15 cellular contexts compared by ENCODE assay signal in genomic region chr2:11495844-11496271, GRCh38. TPM values are rescaled to one million over a fixed set of nuclear protein-coding genes. Genes with fewer than 3 reads are reported as not detected.
DNase-seq lines count a peak whose midpoint lies in the region; ATAC-seq, FAIRE-seq and TF ChIP-seq lines count a peak whose summit lies in the region.
"Had no signal": no experiment of that assay in that cellular context is flagged by ENCODE, and none has a peak within 500 bp of the region (broad histone marks: within the 10 kb centered on the region; RNA-seq: fewer than 3 reads in every experiment).

No MANE protein-coding gene starts in this region.

- no peak for TF ChIP-seq RAD21 in HepG2 (CRISPR knock-in tag; IDR thresholded peaks at IDR 0.05)

- peaks cover 88% of the 10 kb centered on the region for H3K79me2 ChIP-seq in HepG2 (ENCODE audit: insufficient read depth, low read length)

- BruUV-seq in HepG2 (replicated peaks; lab: Mats Ljungman, UMichigan) = no TSS peak

- H4K20me1 ChIP-seq in HepG2 (ENCODE audit: insufficient read depth, low read length) = no peaks in the 10 kb centered on the region

- ATAC-seq in HepG2 = no peak
- no peak for ATAC-seq in GM18498 (IDR thresholded peaks at IDR 0.05; ENCODE audit: unreplicated experiment)
- ATAC-seq: body of pancreas; CD8-positive, alpha-beta T cell had no signal

- H3K36me3 ChIP-seq in HepG2 (replicated peaks in 1 of 2; ENCODE audit: control insufficient read depth in 1 of 2, insufficient read depth in 2 of 2, low read length in 2 of 2) = peaks cover 4% of the 10 kb centered on the region in 2 experiments; a peak in 4 of 5 replicates
- H3K36me3 ChIP-seq: sigmoid colon had no signal

- no peak for TF ChIP-seq POLR2A in HepG2 (IDR thresholded peaks at IDR 0.05; ENCODE audit: insufficient read depth in 1 of 2, low read depth in 2 of 2, low read length in 2 of 2)

- CTCF ChIA-PET in HepG2 (lab: Yijun Ruan, JAX; ENCODE audit: low intra/inter-chr PET ratio, low total read pairs) = no interaction called here

- TF ChIP-seq CTCF in dorsolateral prefrontal cortex (IDR thresholded peaks at IDR 0.05 in 54 of 56, conservative IDR thresholded peaks at IDR 0.05 in 2 of 56; ENCODE audit: low read depth in 1 of 56, partially characterized antibody in 56 of 56) (no peak), HepG2 (CRISPR knock-in tag; IDR thresholded peaks at IDR 0.05) (no peak)

- 97% methylated on average over 19 of the region's 19 CpGs for WGBS in HepG2 (ENCODE audit: low lambda C conversion rate)

- intact Hi-C loops in dorsolateral prefrontal cortex (cut with DNase I) (loop anchor here in 1 of 2 donors (5.0 kb wide), 1 partner anchor 86 kb away; no protein-coding TSS in a partner anchor), HepG2 (cut with micrococcal nuclease; ENCODE audit: unreplicated experiment) (no loop called here)

- FAIRE-seq in HepG2 (lab: Jason Lieb, UNC) (no peak), urothelium cell line (lab: Jason Lieb, UNC) (no peak)

- no peaks in the 10 kb centered on the region for H3K9me3 ChIP-seq in HepG2 (ENCODE audit: low read length)
- H3K9me3 ChIP-seq: body of pancreas, sigmoid colon had no signal

- H2AFZ ChIP-seq in HepG2 (ENCODE audit: low read length) = no peak overlapping the region

- in situ Hi-C loops in HepG2 (cut with HindIII; ENCODE audit: extremely low pct_ligation_motif_present, low pct_unique_long_range_greater_than_20kb) = loop anchor here (5.0 kb wide), 1 partner anchor 41 kb away; no protein-coding TSS in a partner anchor

- H3K4me1 ChIP-seq in HepG2 (ENCODE audit: insufficient read depth, low read length) = peaks cover 97% of the 10 kb centered on the region
- H3K4me1 ChIP-seq: sigmoid colon had no signal

- H3K27ac ChIP-seq in dorsolateral prefrontal cortex (peak overlapping the region in 56 of 59 donors; percentile 7 to 96 (median 77)), HepG2 (ENCODE audit: extremely low read length, insufficient read depth, low read length) (peak overlapping the region; percentile 24), substantia nigra (ENCODE audit: low read depth, low read length, poor library complexity, severe bottlenecking) (peak overlapping the region; percentile 74)
- H3K27ac ChIP-seq: body of pancreas, sigmoid colon had no signal

- DNase-seq in NCI-H524 treated with DMSO at 0.1 percent for 48 hours (lab: John Stamatoyannopoulos, UW) = peak; percentile 82
- peak in 7 of 10 donors; percentile 43 to 62 (median 52) for DNase-seq in dorsolateral prefrontal cortex
- DNase-seq in HepG2 (ENCODE audit: low spot score) = no peak
- peak in 16 of 49 donors; percentile 9 to 52 (median 32) for DNase-seq in substantia nigra (lab: John Stamatoyannopoulos, UW)
- DNase-seq in urothelium cell line (ENCODE audit: low spot score) = no peak
- no peak for DNase-seq in GDM1 (lab: John Stamatoyannopoulos, UW)
- DNase-seq in COLO829 (ENCODE audit: low spot score) = no peak
- DNase-seq: activated CD4-positive, alpha-beta T cell treated with anti-CD3 and anti-CD28 coated beads, Interleukin-2, amount 10 ng/mL, durations not matched to agents 24 days and 14 days; body of pancreas; CD8-positive, alpha-beta T cell; NCI-H2029 treated with DMSO at 0.1 percent for 48 hours; sigmoid colon; SW 1271 had no signal

- no peaks in the 10 kb centered on the region for H3K27me3 ChIP-seq in dorsolateral prefrontal cortex
- H3K27me3 ChIP-seq in HepG2 (ENCODE audit: control insufficient read depth in 1 of 2, insufficient read depth in 2 of 2, low read length in 2 of 2) = no peaks in the 10 kb centered on the region
- H3K27me3 ChIP-seq: body of pancreas had no signal

- no peak overlapping the region for H3K9ac ChIP-seq in HepG2 (ENCODE audit: insufficient read depth, low read depth, low read length)
- H3K9ac ChIP-seq: KMS-11 had no signal

- H3K4me3 ChIP-seq in dorsolateral prefrontal cortex = peak overlapping the region; percentile 6 to 67 (median 47)
- no peak overlapping the region for H3K4me3 ChIP-seq in HepG2 (replicated peaks in 1 of 3; ENCODE audit: insufficient read depth in 1 of 3, low read depth in 2 of 3, low read length in 3 of 3)
- H3K4me3 ChIP-seq: body of pancreas, sigmoid colon had no signal

- TF ChIP-seq EP300 in HepG2 (IDR thresholded peaks at IDR 0.05; ENCODE audit: low read depth in 2 of 2, low read length in 2 of 2) = no peak
- no peak for TF ChIP-seq EP300 in HepG2 (CRISPR knock-in tag; IDR thresholded peaks at IDR 0.05; ENCODE audit: borderline replicate concordance)

- POLR2A ChIA-PET in HepG2 (lab: Yijun Ruan, JAX) = interaction anchor here (1.2 to 6.5 kb wide), 2 partner anchors 10 kb away, joined by 3 to 102 read pairs; no protein-coding TSS in a partner anchor

- no peak overlapping the region; the same call in 1 of the 2 replicates for H3K4me2 ChIP-seq in HepG2 (ENCODE audit: low read depth, low read length)

TF ChIP-seq in HepG2, 621 proteins besides CTCF, POLR2A, EP300 and RAD21 (continues in another document):
- TF ChIP-seq ATF7-NPFF (CRISPR knock-in tag; IDR thresholded peaks at IDR 0.05; ENCODE audit: low read depth) = no peak
- TF ChIP-seq EEA1 (CRISPR knock-in tag; IDR thresholded peaks at IDR 0.05; ENCODE audit: borderline replicate concordance) = no peak
- TF ChIP-seq KLF16 (CRISPR knock-in tag; IDR thresholded peaks at IDR 0.05) = no peak

RNA-seq across cellular contexts. Expression of gene E2F6, which starts 29.9 kb away (rescaled TPM):
- total RNA-seq in dorsolateral prefrontal cortex = 10 to 100 TPM in 110 of 120 experiments, 1 to 10 TPM in 10; 8.2 to 19.7 (median 12.6) TPM
- 36.0 and 40.1 TPM in 2 replicates for total RNA-seq in HepG2 (2016; rRNA removed; fragmentation: Illumina TruSeq; extraction: Trizol)
- 13.0 and 13.9 TPM in 2 replicates for total RNA-seq in HepG2 (2016; cell fraction: cytosol; rRNA removed; fragmentation: Illumina TruSeq; extraction: Trizol; ENCODE audit: low read depth)
- 36.8 and 38.9 TPM in 2 replicates for total RNA-seq in HepG2 (2016; cell fraction: insoluble cytoplasmic fraction; rRNA removed; fragmentation: Illumina TruSeq; extraction: Trizol)
- total RNA-seq in HepG2 (2016; cell fraction: membrane; rRNA removed; fragmentation: Illumina TruSeq; extraction: Trizol) = 37.8 and 40.8 TPM in 2 replicates
- 35.5 and 39.9 TPM in 2 replicates for total RNA-seq in HepG2 (2016; cell fraction: nucleus; rRNA removed; fragmentation: Illumina TruSeq; extraction: Trizol)
- 22.6 and 27.3 TPM in 2 replicates for polyA plus RNA-seq in HepG2 (2011; rRNA removed)
- polyA plus RNA-seq in HepG2 (2011; cell fraction: cytosol; rRNA removed) = 9.9 and 16.5 TPM in 2 replicates
- polyA plus RNA-seq in HepG2 (2011; cell fraction: nucleus; rRNA removed) = 15.6 and 16.3 TPM in 2 replicates
- polyA plus RNA-seq in HepG2 (2012) = 28.6 and 31.7 TPM in 2 replicates
- 10.7 and 15.9 TPM in 2 replicates for polyA plus RNA-seq in HepG2 (2016; cell fraction: cytosol; fragmentation: Illumina TruSeq; extraction: Trizol; ENCODE audit: low read depth)
- polyA plus RNA-seq in HepG2 (2016; cell fraction: insoluble cytoplasmic fraction; fragmentation: Illumina TruSeq; extraction: Trizol; ENCODE audit: low read depth) = 49.4 and 50.1 TPM in 2 replicates
- 27.3 and 31.7 TPM in 2 replicates for polyA plus RNA-seq in HepG2 (2016; cell fraction: membrane; fragmentation: Illumina TruSeq; extraction: Trizol; ENCODE audit: low read depth)
- polyA plus RNA-seq in HepG2 (2016; cell fraction: nucleus; fragmentation: Illumina TruSeq; extraction: Trizol; ENCODE audit: insufficient read depth, low read depth) = 72.4 and 76.7 TPM in 2 replicates
- polyA minus RNA-seq in HepG2 (2011; rRNA and poly(A)+ RNA removed; ENCODE audit: low replicate concordance) = 8.6 and 12.9 TPM in 2 replicates
- 10.9 and 11.8 TPM in 2 replicates for polyA minus RNA-seq in HepG2 (2011; cell fraction: cytosol; rRNA and poly(A)+ RNA removed)
- 32.4 and 33.1 TPM in 2 replicates for polyA minus RNA-seq in HepG2 (2011; cell fraction: nucleus; rRNA and poly(A)+ RNA removed)

RNA-seq across cellular contexts. Expression of gene GREB1, which starts 38.0 kb away (rescaled TPM):
- total RNA-seq in dorsolateral prefrontal cortex (10 to 100 TPM; 21.2 to 61.8 (median 37.2) TPM), HepG2 (2016; rRNA removed; fragmentation: Illumina TruSeq; extraction: Trizol) (61.2 and 64.2 TPM in 2 replicates)
- 22.9 and 28.7 TPM in 2 replicates for total RNA-seq in HepG2 (2016; cell fraction: cytosol; rRNA removed; fragmentation: Illumina TruSeq; extraction: Trizol; ENCODE audit: low read depth)
- 62.9 and 63.8 TPM in 2 replicates for total RNA-seq in HepG2 (2016; cell fraction: insoluble cytoplasmic fraction; rRNA removed; fragmentation: Illumina TruSeq; extraction: Trizol)
- 43.0 and 57.1 TPM in 2 replicates for total RNA-seq in HepG2 (2016; cell fraction: membrane; rRNA removed; fragmentation: Illumina TruSeq; extraction: Trizol)
- total RNA-seq in HepG2 (2016; cell fraction: nucleus; rRNA removed; fragmentation: Illumina TruSeq; extraction: Trizol) = 118 and 132 TPM in 2 replicates
- 26.8 and 31.3 TPM in 2 replicates for polyA plus RNA-seq in HepG2 (2011; rRNA removed)
- polyA plus RNA-seq in HepG2 (2011; cell fraction: cytosol; rRNA removed) = 20.4 and 21.0 TPM in 2 replicates
- 110 and 130 TPM in 2 replicates for polyA plus RNA-seq in HepG2 (2011; cell fraction: nucleus; rRNA removed)
- 47.0 and 84.0 TPM in 2 replicates for polyA plus RNA-seq in HepG2 (2012)
- 10.7 and 14.3 TPM in 2 replicates for polyA plus RNA-seq in HepG2 (2016; cell fraction: cytosol; fragmentation: Illumina TruSeq; extraction: Trizol; ENCODE audit: low read depth)
- polyA plus RNA-seq in HepG2 (2016; cell fraction: insoluble cytoplasmic fraction; fragmentation: Illumina TruSeq; extraction: Trizol; ENCODE audit: low read depth) = 38.8 and 51.0 TPM in 2 replicates
- polyA plus RNA-seq in HepG2 (2016; cell fraction: membrane; fragmentation: Illumina TruSeq; extraction: Trizol; ENCODE audit: low read depth) = 17.8 and 18.3 TPM in 2 replicates
- 158 and 174 TPM in 2 replicates for polyA plus RNA-seq in HepG2 (2016; cell fraction: nucleus; fragmentation: Illumina TruSeq; extraction: Trizol; ENCODE audit: insufficient read depth, low read depth)
- 1.5 and 97.9 TPM in 2 replicates for polyA minus RNA-seq in HepG2 (2011; rRNA and poly(A)+ RNA removed; ENCODE audit: low replicate concordance)
- polyA minus RNA-seq in HepG2 (2011; cell fraction: cytosol; rRNA and poly(A)+ RNA removed) = 60.3 and 64.2 TPM in 2 replicates
- polyA minus RNA-seq in HepG2 (2011; cell fraction: nucleus; rRNA and poly(A)+ RNA removed) = 142 and 160 TPM in 2 replicates

Comparison
In these comparisons a context has a peak if more than half of its experiments do, and no peak if none do; other contexts are left out.
1. DNase-seq: peak in NCI-H524 treated with DMSO at 0.1 percent for 48 hours (single experiment) and dorsolateral prefrontal cortex (7 of 10); none in HepG2 (single experiment), urothelium cell line (single experiment), GDM1 (single experiment) and COLO829 (single experiment).
2. H3K27ac ChIP-seq: peak in every context shown above with its lines; median percentile 77 in dorsolateral prefrontal cortex; 74 in substantia nigra; 24 in HepG2.
3. H3K4me3 ChIP-seq: peak in dorsolateral prefrontal cortex (59 of 59); none in HepG2 (0 of 3).